ENCODE assay signal across 7 cellular contexts in the genomic region with DNA sequence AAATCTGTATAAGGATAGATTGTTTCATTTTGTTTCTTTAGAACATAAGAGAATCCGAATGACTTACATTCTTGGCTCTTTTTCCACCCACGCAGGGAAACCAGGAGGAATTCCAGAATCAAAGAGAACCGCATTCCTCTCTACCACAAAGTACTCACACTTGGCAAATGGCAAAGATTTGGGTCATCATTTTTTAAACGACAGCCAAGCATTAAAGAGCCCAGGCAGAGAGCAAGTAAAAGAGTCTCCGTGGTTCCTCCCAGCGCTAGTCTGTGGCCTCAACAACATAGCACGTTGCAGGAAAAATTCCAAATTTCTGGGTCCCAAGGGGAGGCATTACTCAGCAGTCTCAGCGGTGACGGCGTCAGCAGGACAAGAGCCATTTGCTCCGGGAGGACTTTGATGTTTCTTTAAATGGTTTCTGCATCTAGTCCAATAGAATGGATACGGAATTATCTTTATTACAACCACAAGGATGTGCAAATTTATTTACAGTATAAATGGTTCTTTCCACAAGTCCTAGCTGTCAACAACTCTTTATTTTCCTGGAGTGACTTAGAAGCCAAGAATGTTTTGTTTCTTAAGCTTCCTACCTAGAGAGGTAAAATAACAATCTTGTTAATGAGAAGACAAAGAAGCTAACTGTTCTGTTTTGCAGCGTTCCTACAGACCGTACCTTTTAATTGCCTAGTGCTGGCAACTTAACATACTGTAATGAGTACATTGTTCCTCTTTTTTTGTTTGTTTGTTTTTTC.
DNase-seq lines count a peak whose midpoint lies in the region; ATAC-seq lines count a peak whose summit lies in the region.

No MANE protein-coding gene starts in this region.

- peak overlapping the region; percentile 24 for H3K4me3 ChIP-seq in iPS-11a (ENCODE audit: low read depth, low read length)
- H3K4me3 ChIP-seq in skeletal muscle cell (ENCODE audit: low read depth, low read length), result peak overlapping the region; percentile 20

- no peak for ATAC-seq in GM21367 (IDR thresholded peaks at IDR 0.05; ENCODE audit: unreplicated experiment)
- ATAC-seq in GM21526 (IDR thresholded peaks at IDR 0.05; ENCODE audit: low FRiP score, unreplicated experiment), result no peak

- DNase-seq in HT1080 (ENCODE audit: low read depth) (peak; percentile 94), astrocyte of the hippocampus (ENCODE audit: low read depth, low spot score) (peak; percentile 98), skeletal muscle cell (ENCODE audit: low read depth) (peak; percentile 96)
- DNase-seq in activated CD4-positive, CD25-positive, alpha-beta regulatory T cell treated with anti-CD3 and anti-CD28 coated beads, Interleukin-2, amount 50 U/mL, for 72 hours, result no peak
